Comparison of ENCODE assay signal across 20 cellular contexts in the genomic region with DNA sequence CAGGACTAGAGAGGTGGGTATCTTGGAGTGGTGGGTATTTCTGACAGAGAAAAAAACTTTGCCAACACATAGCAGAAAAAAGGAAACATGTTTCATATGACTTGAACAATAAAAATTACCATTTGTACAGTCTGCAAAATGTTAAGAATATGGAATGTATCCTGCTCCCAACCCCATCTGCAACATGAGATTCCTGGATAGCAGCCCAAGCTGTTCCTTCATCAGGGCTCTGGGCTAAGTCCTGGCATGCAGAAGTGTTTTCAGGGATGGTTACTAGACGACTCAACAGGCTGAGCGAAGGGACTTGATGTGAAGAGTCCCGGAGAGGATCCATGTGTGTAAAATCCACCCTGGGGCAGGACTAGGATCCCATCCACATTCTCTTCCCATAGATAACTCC.
DNase-seq lines count a peak whose midpoint lies in the region; ATAC-seq and TF ChIP-seq lines count a peak whose summit lies in the region.
"Had no signal": no experiment of that assay in that cellular context is flagged by ENCODE, and none has a peak within 500 bp of the region (broad histone marks: within the 10 kb centered on the region; RNA-seq: fewer than 3 reads in every experiment).

No MANE protein-coding gene starts in this region.

- no peak overlapping the region for H3K4me3 Mint-ChIP-seq in HFFc6
- H3K4me3 Mint-ChIP-seq: activated naive CD4-positive, alpha-beta T cell treated with anti-CD3 and anti-CD28 coated beads, Interleukin-2, amount 10 ng/mL, durations not matched to agents 7 days and 5 days; naive B cell had no signal

- H3K27me3 ChIP-seq in spleen (replicated peaks in 1 of 7): peaks cover 0 to 23% (median 0%) of the 10 kb centered on the region in 7 donors
- H3K27me3 ChIP-seq: cardiac muscle cell had no signal

- H3K27ac Mint-ChIP-seq in HFFc6: no peak overlapping the region
- H3K27ac Mint-ChIP-seq: activated naive CD4-positive, alpha-beta T cell treated with anti-CD3 and anti-CD28 coated beads, Interleukin-2, amount 10 ng/mL, durations not matched to agents 7 days and 5 days had no signal

- H3K9me3 Mint-ChIP-seq in HFFc6: no peaks in the 10 kb centered on the region
- H3K9me3 Mint-ChIP-seq: activated naive CD4-positive, alpha-beta T cell treated with anti-CD3 and anti-CD28 coated beads, Interleukin-2, amount 10 ng/mL, durations not matched to agents 7 days and 5 days had no signal

- intact Hi-C loops in spleen (cut with DNase I; ENCODE audit: low total_unique reads): no loop called here

- no peaks in the 10 kb centered on the region for H3K36me3 ChIP-seq in spleen
- H3K36me3 ChIP-seq: cardiac muscle cell had no signal

- TF ChIP-seq POLR2A in spleen (IDR thresholded peaks at IDR 0.05): no peak

- H3K4me3 ChIP-seq in astrocyte of the spinal cord (ENCODE audit: low read depth, low read length): no peak overlapping the region
- H3K4me3 ChIP-seq in fibroblast of villous mesenchyme (ENCODE audit: low read depth, low read length): no peak overlapping the region
- H3K4me3 ChIP-seq in spleen: no peak overlapping the region
- H3K4me3 ChIP-seq: cardiac muscle cell, psoas muscle had no signal

- peaks cover 14% of the 10 kb centered on the region for H3K27me3 Mint-ChIP-seq in HFFc6 (ENCODE audit: insufficient read depth)

- no peaks in the 10 kb centered on the region for H3K9me3 ChIP-seq in spleen
- H3K9me3 ChIP-seq: psoas muscle had no signal

- WGBS in spleen, 5 donors: 73 to 93% (median 87%) methylated on average over 3 of the region's 3 CpGs

- peaks cover 17% of the 10 kb centered on the region for H3K4me1 Mint-ChIP-seq in HFFc6 (ENCODE audit: low read depth)
- H3K4me1 Mint-ChIP-seq: activated naive CD4-positive, alpha-beta T cell treated with anti-CD3 and anti-CD28 coated beads, Interleukin-2, amount 10 ng/mL, durations not matched to agents 7 days and 5 days; naive B cell had no signal

- TF ChIP-seq CTCF in HFFc6 (IDR thresholded peaks at IDR 0.05): no peak
- TF ChIP-seq CTCF in astrocyte of the spinal cord (IDR thresholded peaks at IDR 0.05; ENCODE audit: low read depth, low read length): no peak
- TF ChIP-seq CTCF in fibroblast of villous mesenchyme (IDR thresholded peaks at IDR 0.05; ENCODE audit: insufficient read depth, low read depth, low read length): no peak
- no peak for TF ChIP-seq CTCF in spleen (IDR thresholded peaks at IDR 0.05 in 8 of 11, conservative IDR thresholded peaks at IDR 0.05 in 3 of 11)

- ATAC-seq in GM21367 (IDR thresholded peaks at IDR 0.05; ENCODE audit: unreplicated experiment): no peak
- ATAC-seq in GM18909 (IDR thresholded peaks at IDR 0.05; ENCODE audit: poor library complexity, unreplicated experiment): no peak
- ATAC-seq: psoas muscle; stimulated activated naive CD8-positive, alpha-beta T cell treated with anti-CD3 and anti-CD28 coated beads, Interleukin-15, Interleukin-2, amounts not matched to agents 100 U/mL and 50 U/mL, for 24 hours had no signal

- H3K36me3 Mint-ChIP-seq in HFFc6 (ENCODE audit: low read depth): no peaks in the 10 kb centered on the region
- H3K36me3 Mint-ChIP-seq: activated naive CD4-positive, alpha-beta T cell treated with anti-CD3 and anti-CD28 coated beads, Interleukin-2, amount 10 ng/mL, durations not matched to agents 7 days and 5 days; naive B cell had no signal

- H3K4me1 ChIP-seq in spleen: no peaks in the 10 kb centered on the region

- H3K27ac ChIP-seq in spleen: no peak overlapping the region
- H3K27ac ChIP-seq: cardiac muscle cell, psoas muscle had no signal

- in situ Hi-C loops in astrocyte of the spinal cord (cut with HindIII; ENCODE audit: low sequenced_read_pairs): no loop called here

- DNase-seq in AG08396 (ENCODE audit: low spot score) (peak; percentile 24), HFFc6 (peak; percentile 43), astrocyte of the spinal cord (ENCODE audit: low read depth, low spot score) (peak; percentile 52), fibroblast of villous mesenchyme (ENCODE audit: low read depth) (peak; percentile 9), spleen (no peak), DMS79 (lab: John Stamatoyannopoulos, UW) (no peak)
- DNase-seq: ACHN; activated CD4-positive, alpha-beta T cell treated with anti-CD3 and anti-CD28 coated beads for 4 hours; activated naive CD4-positive, alpha-beta T cell treated with anti-CD3 and anti-CD28 coated beads, Interleukin-2, amount 10 ng/mL, durations not matched to agents 7 days and 5 days; Calu3; foreskin melanocyte; HCEC 1CT; naive B cell; NCI-H187; NCI-H510A treated with DMSO at 0.1 percent for 48 hours; psoas muscle; stimulated activated naive CD8-positive, alpha-beta T cell treated with anti-CD3 and anti-CD28 coated beads, Interleukin-15, Interleukin-2, amounts not matched to agents 100 U/mL and 50 U/mL, for 24 hours had no signal

Comparison
In these comparisons a context has a peak if more than half of its experiments do, and no peak if none do; other contexts are left out.
1. DNase-seq: peak in AG08396 (single experiment), HFFc6 (single experiment), astrocyte of the spinal cord (single experiment) and fibroblast of villous mesenchyme (single experiment); none in spleen (single experiment) and DMS79 (single experiment).